Comparison of ENCODE assay signal across 1 cellular context in the genomic region with DNA sequence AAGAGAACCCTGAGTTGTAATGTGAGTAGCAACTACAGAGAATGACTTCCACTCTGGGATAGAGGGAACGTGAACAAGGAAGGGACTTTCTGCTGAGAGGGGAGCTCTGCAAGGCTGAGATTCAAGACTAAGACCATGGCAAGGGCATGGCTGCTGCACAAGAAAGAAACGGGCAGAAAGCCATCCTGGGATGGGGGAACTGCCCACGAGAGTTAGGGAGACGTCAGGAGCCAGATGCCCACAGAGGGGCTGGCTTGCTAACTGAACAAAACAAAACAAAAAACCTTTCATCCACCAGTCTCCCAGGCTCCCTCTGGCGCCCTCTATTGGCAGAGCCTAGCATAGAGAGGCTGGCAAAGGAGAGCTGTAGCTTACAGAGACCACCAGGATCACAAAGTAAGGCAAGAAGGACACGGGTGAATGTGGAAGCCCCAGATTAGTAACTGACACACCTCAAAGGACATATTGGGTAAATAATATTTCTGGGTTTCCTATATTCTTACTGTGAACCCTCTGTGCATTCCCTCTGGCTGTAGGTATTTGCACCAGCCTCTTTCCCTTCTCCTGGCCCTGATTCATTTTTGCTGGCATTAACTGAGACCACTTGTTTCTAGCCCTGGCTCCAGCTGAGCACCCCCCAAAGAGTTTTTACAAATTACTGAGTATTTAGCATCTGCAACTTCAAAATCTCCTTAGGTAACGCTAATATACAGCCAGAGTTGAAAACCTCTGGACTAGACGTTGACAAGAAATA.
TF ChIP-seq lines count a peak whose summit lies in the region.

No MANE protein-coding gene starts in this region.

TF ChIP-seq in HEK293, 187 proteins besides CTCF, POLR2A, EP300 and RAD21 (continued from another document):
- no peak for TF ChIP-seq ZFHX2 (tag by site-specific recombination; conservative IDR thresholded peaks at IDR 0.05)
- no peak for TF ChIP-seq ZNF548 (tag by site-specific recombination; IDR thresholded peaks at IDR 0.05)
- no peak for TF ChIP-seq ZNF837 (tag by site-specific recombination; IDR thresholded peaks at IDR 0.05)
- TF ChIP-seq OSR2 (tag by site-specific recombination; IDR thresholded peaks at IDR 0.05) = no peak
- TF ChIP-seq ZNF223 (tag by site-specific recombination; IDR thresholded peaks at IDR 0.05) = no peak
- TF ChIP-seq ZNF777 (tag by site-specific recombination; IDR thresholded peaks at IDR 0.05; ENCODE audit: borderline replicate concordance) = 0 out of 2 replicates have a peak, but pooled peaks have one; percentile 22
- TF ChIP-seq, protein P1, sequence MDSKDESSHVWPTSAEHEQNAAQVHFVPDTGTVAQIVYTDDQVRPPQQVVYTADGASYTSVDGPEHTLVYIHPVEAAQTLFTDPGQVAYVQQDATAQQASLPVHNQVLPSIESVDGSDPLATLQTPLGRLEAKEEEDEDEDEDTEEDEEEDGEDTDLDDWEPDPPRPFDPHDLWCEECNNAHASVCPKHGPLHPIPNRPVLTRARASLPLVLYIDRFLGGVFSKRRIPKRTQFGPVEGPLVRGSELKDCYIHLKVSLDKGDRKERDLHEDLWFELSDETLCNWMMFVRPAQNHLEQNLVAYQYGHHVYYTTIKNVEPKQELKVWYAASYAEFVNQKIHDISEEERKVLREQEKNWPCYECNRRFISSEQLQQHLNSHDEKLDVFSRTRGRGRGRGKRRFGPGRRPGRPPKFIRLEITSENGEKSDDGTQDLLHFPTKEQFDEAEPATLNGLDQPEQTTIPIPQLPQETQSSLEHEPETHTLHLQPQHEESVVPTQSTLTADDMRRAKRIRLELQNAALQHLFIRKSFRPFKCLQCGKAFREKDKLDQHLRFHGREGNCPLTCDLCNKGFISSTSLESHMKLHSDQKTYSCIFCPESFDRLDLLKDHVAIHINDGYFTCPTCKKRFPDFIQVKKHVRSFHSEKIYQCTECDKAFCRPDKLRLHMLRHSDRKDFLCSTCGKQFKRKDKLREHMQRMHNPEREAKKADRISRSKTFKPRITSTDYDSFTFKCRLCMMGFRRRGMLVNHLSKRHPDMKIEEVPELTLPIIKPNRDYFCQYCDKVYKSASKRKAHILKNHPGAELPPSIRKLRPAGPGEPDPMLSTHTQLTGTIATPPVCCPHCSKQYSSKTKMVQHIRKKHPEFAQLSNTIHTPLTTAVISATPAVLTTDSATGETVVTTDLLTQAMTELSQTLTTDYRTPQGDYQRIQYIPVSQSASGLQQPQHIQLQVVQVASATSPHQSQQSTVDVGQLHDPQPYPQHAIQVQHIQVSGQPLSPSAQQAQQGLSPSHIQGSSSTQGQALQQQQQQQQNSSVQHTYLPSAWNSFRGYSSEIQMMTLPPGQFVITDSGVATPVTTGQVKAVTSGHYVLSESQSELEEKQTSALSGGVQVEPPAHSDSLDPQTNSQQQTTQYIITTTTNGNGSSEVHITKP (tag by site-specific recombination; IDR thresholded peaks at IDR 0.05) = no peak
